24 cellular contexts compared by ENCODE assay signal in the genomic region with DNA sequence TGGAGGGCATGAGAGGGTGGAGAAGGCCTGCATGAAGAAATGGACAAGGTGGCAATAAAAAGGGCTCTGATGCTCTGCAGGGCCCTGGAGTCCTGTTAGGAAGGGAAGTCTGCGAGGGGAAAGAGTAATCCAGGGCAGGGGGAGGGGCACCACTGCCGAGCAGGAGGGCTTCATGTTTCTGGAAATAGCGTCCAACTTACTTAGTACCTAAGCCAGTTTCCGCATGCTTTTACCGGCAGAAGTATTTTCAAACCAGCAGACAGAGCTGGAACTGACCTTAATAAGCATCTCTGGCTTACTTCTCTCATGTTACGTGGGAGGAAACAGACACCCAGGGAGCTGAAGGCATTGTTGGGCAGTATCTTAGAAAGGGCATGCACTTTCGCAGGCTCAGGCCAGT.
DNase-seq lines count a peak whose midpoint lies in the region; TF ChIP-seq lines count a peak whose summit lies in the region.
"Had no signal": no experiment of that assay in that cellular context is flagged by ENCODE, and none has a peak within 500 bp of the region (broad histone marks: within the 10 kb centered on the region; RNA-seq: fewer than 3 reads in every experiment).

No MANE protein-coding gene starts in this region.

- no peaks in the 10 kb centered on the region for H3K36me3 Mint-ChIP-seq in nephron (ENCODE audit: low read depth)
- H3K36me3 Mint-ChIP-seq: CD4-positive, alpha-beta memory T cell had no signal

- no peaks in the 10 kb centered on the region for H3K9me3 Mint-ChIP-seq in nephron

- H3K27me3 Mint-ChIP-seq in nephron (ENCODE audit: low read depth): peaks cover 21% of the 10 kb centered on the region

- H3K27me3 ChIP-seq in cardiac muscle cell (no peaks in the 10 kb centered on the region), right atrium auricular region (no peaks in the 10 kb centered on the region), rectal smooth muscle tissue (ENCODE audit: control insufficient read depth, insufficient read depth, low read length) (no peaks in the 10 kb centered on the region), uterus (no peaks in the 10 kb centered on the region), tibial nerve (no peaks in the 10 kb centered on the region)
- H3K27me3 ChIP-seq: BLaER1 treated with 17β-estradiol and CSF1 and Interleukin-3, amounts not matched to agents 10 nM and 100 nM had no signal

- TF ChIP-seq EP300 in tibial nerve (IDR thresholded peaks at IDR 0.05): no peak

- H3K9ac ChIP-seq in rectal smooth muscle tissue (ENCODE audit: low read length): no peak overlapping the region
- H3K9ac ChIP-seq: BLaER1 treated with 17β-estradiol and CSF1 and Interleukin-3, amounts not matched to agents 10 nM and 100 nM had no signal

- TF ChIP-seq CTCF in cardiac muscle cell (IDR thresholded peaks at IDR 0.05; ENCODE audit: low read depth, low read length) (no peak), right atrium auricular region (IDR thresholded peaks at IDR 0.05) (no peak), nephron (IDR thresholded peaks at IDR 0.05; ENCODE audit: unreplicated experiment in 3 of 3) (no peak), uterus (IDR thresholded peaks at IDR 0.05) (no peak), tibial nerve (IDR thresholded peaks at IDR 0.05) (no peak)

- H3K4me3 ChIP-seq in cardiac muscle cell: no peak overlapping the region
- H3K4me3 ChIP-seq in right atrium auricular region: no peak overlapping the region
- no peak overlapping the region for H3K4me3 ChIP-seq in rectal smooth muscle tissue (ENCODE audit: low read length)
- H3K4me3 ChIP-seq in uterus: no peak overlapping the region
- no peak overlapping the region for H3K4me3 ChIP-seq in tibial nerve
- H3K4me3 ChIP-seq: BLaER1 treated with 17β-estradiol and CSF1 and Interleukin-3, amounts not matched to agents 10 nM and 100 nM had no signal

- WGBS in tibial nerve, 2 donors: 53 to 56% methylated on average over 7 of the region's 7 CpGs

- no peaks in the 10 kb centered on the region for H3K36me3 ChIP-seq in cardiac muscle cell
- H3K36me3 ChIP-seq in right atrium auricular region: no peaks in the 10 kb centered on the region
- H3K36me3 ChIP-seq in rectal smooth muscle tissue (ENCODE audit: control insufficient read depth, insufficient read depth, low read length): no peaks in the 10 kb centered on the region
- H3K36me3 ChIP-seq in uterus: no peaks in the 10 kb centered on the region
- no peaks in the 10 kb centered on the region for H3K36me3 ChIP-seq in tibial nerve

- H3K9me3 ChIP-seq in cardiac muscle cell (ENCODE audit: low read depth) (no peaks in the 10 kb centered on the region), right atrium auricular region (no peaks in the 10 kb centered on the region), uterus (no peaks in the 10 kb centered on the region), tibial nerve (no peaks in the 10 kb centered on the region)
- H3K9me3 ChIP-seq: BLaER1 treated with 17β-estradiol and CSF1 and Interleukin-3, amounts not matched to agents 10 nM and 100 nM; Caco-2 had no signal

- peak overlapping the region; percentile 50 to 83 (median 66) for H3K27ac Mint-ChIP-seq in nephron
- H3K27ac Mint-ChIP-seq: CD4-positive, alpha-beta memory T cell had no signal

- H3K4me1 ChIP-seq in cardiac muscle cell (ENCODE audit: low read depth) (peaks cover 17% of the 10 kb centered on the region), right atrium auricular region (peaks cover 0 to 45% of the 10 kb centered on the region in 2 donors), rectal smooth muscle tissue (ENCODE audit: control insufficient read depth, insufficient read depth, low read length) (peaks cover 7% of the 10 kb centered on the region), uterus (peaks cover 0 to 3% of the 10 kb centered on the region in 2 donors), tibial nerve (no peaks in the 10 kb centered on the region)
- H3K4me1 ChIP-seq: Caco-2 had no signal

- H3K4me3 Mint-ChIP-seq in nephron: peak overlapping the region in 1 of 3 experiments; percentile 13
- H3K4me3 Mint-ChIP-seq: CD4-positive, alpha-beta memory T cell had no signal

- intact Hi-C loops in uterus (cut with DNase I; ENCODE audit: low total_unique reads): no loop called here

- DNase-seq in cardiac muscle cell (ENCODE audit: low read depth in 1 of 2, low spot score in 1 of 2) (peak in 1 of 2 donors; percentile 52), right atrium auricular region (ENCODE audit: low spot score) (no peak), uterus (no peak), tibial nerve (ENCODE audit: low spot score in 2 of 2) (no peak), middle frontal gyrus (ENCODE audit: extremely low spot score, low spot score) (no peak)
- DNase-seq in stimulated activated naive CD4-positive, alpha-beta T cell (lab: John Stamatoyannopoulos, UW): no peak
- DNase-seq: 8988T; Caco-2; CD4-positive, alpha-beta memory T cell; GOT3; HCEC 1CT; KBM-7; MM.1S; NCI-H1048; NCI-H1417 treated with DMSO at 0.1 percent for 48 hours; NCI-H187; NCI-H2227 treated with DMSO at 0.1 percent for 48 hours; NCI-H510A; NCI-H748 treated with DMSO at 0.1 percent for 48 hours had no signal

- H3K27ac ChIP-seq in cardiac muscle cell (peak overlapping the region; percentile 53), right atrium auricular region (no peak overlapping the region), rectal smooth muscle tissue (ENCODE audit: low read depth, low read length) (peak overlapping the region; percentile 46), uterus (peak overlapping the region; percentile 5 to 59), tibial nerve (no peak overlapping the region)
- H3K27ac ChIP-seq: BLaER1 treated with 17β-estradiol and CSF1 and Interleukin-3, amounts not matched to agents 10 nM and 100 nM; HL-60; RWPE1 had no signal

- TF ChIP-seq POLR2A in uterus (IDR thresholded peaks at IDR 0.05): no peak
- TF ChIP-seq POLR2A in tibial nerve (IDR thresholded peaks at IDR 0.05): no peak

- peaks cover 61% of the 10 kb centered on the region for H3K4me1 Mint-ChIP-seq in nephron
- H3K4me1 Mint-ChIP-seq: CD4-positive, alpha-beta memory T cell had no signal

Comparison
In these comparisons a context has a peak if more than half of its experiments do, and no peak if none do; other contexts are left out.
1. H3K27ac ChIP-seq: peak in cardiac muscle cell (single experiment), rectal smooth muscle tissue (single experiment) and uterus (2 of 2); none in right atrium auricular region (0 of 2) and tibial nerve (0 of 4).